28 cellular contexts compared by ENCODE assay signal in genomic region chr7:105234886-105235285, GRCh38.
"Had no signal": no experiment of that assay in that cellular context is flagged by ENCODE, and none has a peak within 500 bp of the region (broad histone marks: within the 10 kb centered on the region; RNA-seq: fewer than 3 reads in every experiment).

No MANE protein-coding gene starts in this region.

- H3K27me3 ChIP-seq: adrenal gland, body of pancreas, colonic mucosa, foreskin keratinocyte, gastrocnemius medialis had no signal

- H3K36me3 ChIP-seq: adrenal gland, colonic mucosa, gastrocnemius medialis had no signal

- DNase-seq: activated CD4-positive, alpha-beta memory T cell treated with anti-CD3 and anti-CD28 coated beads for 36 hours; activated CD4-positive, alpha-beta T cell treated with anti-CD3 and anti-CD28 coated beads for 36 hours; activated CD4-positive, alpha-beta T cell treated with anti-CD3 and anti-CD28 coated beads, Interleukin-2, amount 10 ng/mL, durations not matched to agents 24 days and 14 days; activated CD4-positive, CD25-positive, alpha-beta regulatory T cell; activated CD4-positive, CD25-positive, alpha-beta regulatory T cell treated with anti-CD3 and anti-CD28 coated beads, Interleukin-2, amount 50 U/mL, for 72 hours; activated CD8-positive, alpha-beta memory T cell treated with anti-CD3 and anti-CD28 coated beads, Interleukin-2, amount 10 ng/mL, durations not matched to agents 7 days and 5 days; activated CD8-positive, alpha-beta memory T cell treated with anti-CD3 and anti-CD28 coated beads, Interleukin-2, amount 50 U/mL, for 4 hours; activated CD8-positive, alpha-beta T cell treated with anti-CD3 and anti-CD28 coated beads, Interleukin-2, amount 10 ng/mL, durations not matched to agents 7 days and 5 days; activated gamma-delta T cell; activated naive CD4-positive, alpha-beta T cell treated with Interleukin-2 at 50 U/mL for 16 hours; activated naive CD8-positive, alpha-beta T cell treated with anti-CD3 and anti-CD28 coated beads for 36 hours; activated naive CD8-positive, alpha-beta T cell treated with anti-CD3 and anti-CD28 coated beads, Interleukin-2, amount 50 U/mL, for 24 hours; activated T-cell treated with anti-CD3 and anti-CD28 coated beads, Interleukin-2, amount 50 U/mL, for 1 hour; activated T-cell treated with anti-CD3 and anti-CD28 coated beads, Interleukin-2, amount 50 U/mL, for 48 hours; adrenal gland; amygdala; aorta; body of pancreas; central memory CD4-positive, alpha-beta T cell; cerebellar nuclear complex; colonic mucosa; effector CD8-positive, alpha-beta T cell; foreskin keratinocyte; gastrocnemius medialis; glutamatergic neuron; T-helper 2 cell had no signal

- H3K9me3 Mint-ChIP-seq: activated CD4-positive, alpha-beta memory T cell treated with anti-CD3 and anti-CD28 coated beads for 36 hours; activated CD4-positive, alpha-beta T cell treated with anti-CD3 and anti-CD28 coated beads, Interleukin-2, amount 10 ng/mL, durations not matched to agents 24 days and 14 days; activated naive CD4-positive, alpha-beta T cell treated with anti-CD3 and anti-CD28 coated beads, Interleukin-2, amount 50 U/mL, for 24 hours; activated naive CD8-positive, alpha-beta T cell treated with anti-CD3 and anti-CD28 coated beads for 36 hours; activated naive CD8-positive, alpha-beta T cell treated with anti-CD3 and anti-CD28 coated beads, Interleukin-2, amount 50 U/mL, for 24 hours had no signal

- H3K36me3 Mint-ChIP-seq: activated CD4-positive, alpha-beta memory T cell treated with anti-CD3 and anti-CD28 coated beads for 36 hours had no signal

- H3K4me3 ChIP-seq: adrenal gland, body of pancreas, colonic mucosa, gastrocnemius medialis had no signal

- ATAC-seq: activated CD4-positive, alpha-beta T cell treated with anti-CD3 and anti-CD28 coated beads for 36 hours; activated CD8-positive, alpha-beta memory T cell treated with anti-CD3 and anti-CD28 coated beads, Interleukin-2, amount 10 ng/mL, durations not matched to agents 7 days and 5 days; activated CD8-positive, alpha-beta T cell treated with anti-CD3 and anti-CD28 coated beads, Interleukin-2, amount 10 ng/mL, durations not matched to agents 7 days and 5 days; activated naive CD8-positive, alpha-beta T cell treated with anti-CD3 and anti-CD28 coated beads, Interleukin-2, amount 50 U/mL, for 24 hours; body of pancreas; esophagus mucosa; foreskin keratinocyte; gastrocnemius medialis had no signal

- H3K27ac Mint-ChIP-seq: activated CD4-positive, alpha-beta memory T cell treated with anti-CD3 and anti-CD28 coated beads for 36 hours; activated CD4-positive, alpha-beta T cell treated with anti-CD3 and anti-CD28 coated beads for 36 hours; activated CD4-positive, alpha-beta T cell treated with anti-CD3 and anti-CD28 coated beads, Interleukin-2, amount 10 ng/mL, durations not matched to agents 24 days and 14 days; activated CD8-positive, alpha-beta memory T cell treated with anti-CD3 and anti-CD28 coated beads, Interleukin-2, amount 10 ng/mL, durations not matched to agents 7 days and 5 days; activated CD8-positive, alpha-beta T cell treated with anti-CD3 and anti-CD28 coated beads, Interleukin-2, amount 10 ng/mL, durations not matched to agents 7 days and 5 days; activated naive CD4-positive, alpha-beta T cell treated with anti-CD3 and anti-CD28 coated beads, Interleukin-2, amount 50 U/mL, for 24 hours; activated naive CD8-positive, alpha-beta T cell treated with anti-CD3 and anti-CD28 coated beads for 36 hours; activated naive CD8-positive, alpha-beta T cell treated with anti-CD3 and anti-CD28 coated beads, Interleukin-2, amount 50 U/mL, for 24 hours had no signal

- H3K27ac ChIP-seq: adrenal gland, body of pancreas, colonic mucosa, foreskin keratinocyte, gastrocnemius medialis had no signal

- H3K27me3 Mint-ChIP-seq: activated CD4-positive, alpha-beta memory T cell treated with anti-CD3 and anti-CD28 coated beads for 36 hours; activated CD4-positive, alpha-beta T cell treated with anti-CD3 and anti-CD28 coated beads for 36 hours; activated CD4-positive, alpha-beta T cell treated with anti-CD3 and anti-CD28 coated beads, Interleukin-2, amount 10 ng/mL, durations not matched to agents 24 days and 14 days; activated CD8-positive, alpha-beta memory T cell treated with anti-CD3 and anti-CD28 coated beads, Interleukin-2, amount 10 ng/mL, durations not matched to agents 7 days and 5 days; activated naive CD4-positive, alpha-beta T cell treated with anti-CD3 and anti-CD28 coated beads, Interleukin-2, amount 50 U/mL, for 24 hours; activated naive CD8-positive, alpha-beta T cell treated with anti-CD3 and anti-CD28 coated beads for 36 hours; activated naive CD8-positive, alpha-beta T cell treated with anti-CD3 and anti-CD28 coated beads, Interleukin-2, amount 50 U/mL, for 24 hours had no signal

- H3K9me3 ChIP-seq: adrenal gland, body of pancreas, colonic mucosa, gastrocnemius medialis had no signal

- H3K4me1 ChIP-seq: colonic mucosa had no signal

- H3K4me3 Mint-ChIP-seq: activated CD4-positive, alpha-beta memory T cell treated with anti-CD3 and anti-CD28 coated beads for 36 hours; activated CD4-positive, alpha-beta T cell treated with anti-CD3 and anti-CD28 coated beads for 36 hours; activated CD4-positive, alpha-beta T cell treated with anti-CD3 and anti-CD28 coated beads, Interleukin-2, amount 10 ng/mL, durations not matched to agents 24 days and 14 days; activated CD8-positive, alpha-beta memory T cell treated with anti-CD3 and anti-CD28 coated beads, Interleukin-2, amount 10 ng/mL, durations not matched to agents 7 days and 5 days; activated CD8-positive, alpha-beta T cell treated with anti-CD3 and anti-CD28 coated beads, Interleukin-2, amount 10 ng/mL, durations not matched to agents 7 days and 5 days; activated naive CD4-positive, alpha-beta T cell treated with anti-CD3 and anti-CD28 coated beads, Interleukin-2, amount 50 U/mL, for 24 hours; activated naive CD8-positive, alpha-beta T cell treated with anti-CD3 and anti-CD28 coated beads for 36 hours; activated naive CD8-positive, alpha-beta T cell treated with anti-CD3 and anti-CD28 coated beads, Interleukin-2, amount 50 U/mL, for 24 hours had no signal
